ENCODE assay signal across 24 cellular contexts in the genomic region with DNA sequence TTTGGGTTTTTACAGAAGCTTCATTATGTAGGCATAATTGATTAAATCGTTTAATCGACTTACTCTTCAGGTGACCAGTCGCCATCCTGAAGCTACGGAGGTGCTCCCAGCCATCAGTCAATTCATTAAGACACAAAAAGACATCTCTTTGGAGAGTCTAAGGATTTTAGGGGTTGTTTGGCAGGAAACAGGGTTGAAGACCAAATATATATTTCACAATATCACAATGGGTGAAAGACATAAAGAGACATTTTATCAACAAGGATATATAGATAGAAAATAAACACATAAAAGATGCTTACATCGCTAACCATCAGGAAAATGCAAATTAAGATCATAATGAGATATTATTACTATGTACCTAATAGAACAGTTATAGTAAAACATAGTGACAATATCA.
"Had no signal": no experiment of that assay in that cellular context is flagged by ENCODE, and none has a peak within 500 bp of the region (broad histone marks: within the 10 kb centered on the region; RNA-seq: fewer than 3 reads in every experiment).

No MANE protein-coding gene starts in this region.

- H3K79me2 ChIP-seq: parathyroid adenoma had no signal

- ATAC-seq: gastrocnemius medialis, heart right ventricle, left lobe of liver, psoas muscle, sciatic nerve had no signal

- H3K27ac ChIP-seq: dorsolateral prefrontal cortex, gastrocnemius medialis, heart right ventricle, parathyroid adenoma, psoas muscle, skin epidermis, stomach, thoracic aorta, transverse colon had no signal

- DNase-seq: cortex of kidney; dorsolateral prefrontal cortex; effector CD8-positive, alpha-beta T cell; gastrocnemius medialis; heart right ventricle; hypothalamus; naive B cell; occipital lobe; psoas muscle; retina; stimulated activated CD4-positive, alpha-beta T cell treated with anti-CD3 and anti-CD28 coated beads, Interleukin-2, amount 100 ng/mL, for 24 hours; stimulated activated CD4-positive, alpha-beta T cell treated with anti-CD3 and anti-CD28 coated beads, Interleukin-4, amount 100 ng/mL, for 4 hours; stimulated activated naive CD4-positive, alpha-beta T cell; stomach; substantia nigra; transverse colon had no signal

- H3K9me3 ChIP-seq: gastrocnemius medialis, heart right ventricle, psoas muscle, stomach, thoracic aorta, transverse colon had no signal

- H3K36me3 Mint-ChIP-seq: mesothelial cell of epicardium, naive B cell had no signal

- H3K4me3 ChIP-seq: dorsolateral prefrontal cortex, gastrocnemius medialis, heart right ventricle, psoas muscle, skin epidermis, stomach, thoracic aorta, transverse colon had no signal

- H3K27ac Mint-ChIP-seq: mesothelial cell of epicardium had no signal

- H3K4me3 Mint-ChIP-seq: mesothelial cell of epicardium, naive B cell, nephron had no signal

- H3K4me1 Mint-ChIP-seq: mesothelial cell of epicardium, naive B cell had no signal

- H3K36me3 ChIP-seq: gastrocnemius medialis, heart right ventricle, stomach, thoracic aorta, transverse colon had no signal

- H3K9me3 Mint-ChIP-seq: mesothelial cell of epicardium, naive B cell, nephron had no signal

- H2AFZ ChIP-seq: parathyroid adenoma had no signal

- FAIRE-seq: islet of Langerhans had no signal

- H3K4me1 ChIP-seq: gastrocnemius medialis, parathyroid adenoma, psoas muscle had no signal

- H3K27me3 ChIP-seq: dorsolateral prefrontal cortex, gastrocnemius medialis had no signal

- H3K9ac ChIP-seq: parathyroid adenoma had no signal
